ENCODE assay signal across 2 cellular contexts in the genomic region with DNA sequence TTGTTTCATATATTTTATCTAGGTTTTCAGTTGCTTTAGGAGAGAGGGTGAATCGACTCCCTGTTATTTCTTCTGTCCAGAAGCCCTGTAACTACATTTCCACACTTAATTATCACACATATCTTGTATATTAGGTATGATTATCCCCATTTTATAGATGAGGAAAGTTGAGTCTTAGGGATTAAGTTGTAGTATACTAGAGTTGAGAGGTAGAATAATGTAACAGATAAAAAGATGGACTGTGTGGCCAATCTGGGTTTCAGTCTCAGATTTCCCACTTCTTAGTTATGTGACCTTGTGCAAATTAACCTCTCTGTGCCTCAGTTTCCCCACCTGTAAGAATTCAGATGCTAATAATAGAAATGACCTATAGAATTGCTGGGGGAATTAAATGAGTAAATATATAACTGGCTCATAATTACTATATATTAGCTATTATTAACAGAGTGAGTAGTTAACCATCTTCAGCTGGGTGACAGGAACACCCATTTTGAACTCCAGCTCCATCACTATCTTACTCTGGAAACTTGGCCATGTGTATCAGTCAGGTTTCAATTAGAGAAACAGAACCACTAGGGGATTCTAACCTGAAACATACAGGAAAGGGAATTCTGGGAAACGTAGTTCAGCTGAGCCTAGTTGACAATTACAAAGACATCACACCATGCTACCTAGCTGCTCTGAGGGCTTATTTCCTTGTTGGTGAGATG.
A peak's percentile ranks its signal among the peaks of the same experiment; 100 is the strongest.
TF ChIP-seq lines count a peak whose summit lies in the region.

No MANE protein-coding gene starts in this region.

TF ChIP-seq in HepG2, 621 proteins besides CTCF, POLR2A, EP300 and RAD21:
- TF ChIP-seq THAP11 (CRISPR knock-in tag; IDR thresholded peaks at IDR 0.05), result peak; percentile 76
- TF ChIP-seq TBP (CRISPR knock-in tag; IDR thresholded peaks at IDR 0.05), result no peak
- TF ChIP-seq ZNF678 (CRISPR knock-in tag; IDR thresholded peaks at IDR 0.05), result no peak
- TF ChIP-seq ZNF143 (CRISPR knock-in tag; IDR thresholded peaks at IDR 0.05), result peak; percentile 69
- TF ChIP-seq, protein P1, sequence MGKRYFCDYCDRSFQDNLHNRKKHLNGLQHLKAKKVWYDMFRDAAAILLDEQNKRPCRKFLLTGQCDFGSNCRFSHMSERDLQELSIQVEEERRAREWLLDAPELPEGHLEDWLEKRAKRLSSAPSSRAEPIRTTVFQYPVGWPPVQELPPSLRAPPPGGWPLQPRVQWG (CRISPR knock-in tag; IDR thresholded peaks at IDR 0.05; ENCODE audit: borderline replicate concordance, low read depth), result no peak
- TF ChIP-seq ZNF629 (CRISPR knock-in tag; conservative IDR thresholded peaks at IDR 0.05), result peak; percentile 49

TF ChIP-seq in K562, 482 proteins besides CTCF, POLR2A, EP300 and RAD21 (continues in another document):
- TF ChIP-seq DIDO1 (tag; IDR thresholded peaks at IDR 0.05; ENCODE audit: low read depth) (no peak), CBFA2T3 (IDR thresholded peaks at IDR 0.05) (no peak), CHD2 (IDR thresholded peaks at IDR 0.05; ENCODE audit: low read depth, low read length) (no peak), PRPF4 (IDR thresholded peaks at IDR 0.05; ENCODE audit: insufficient read depth, low read depth, low read length, poor library complexity, severe bottlenecking) (no peak), ZNF143 (CRISPR knock-in tag; IDR thresholded peaks at IDR 0.05) (peak; percentile 81), ZNF224 (CRISPR knock-in tag; IDR thresholded peaks at IDR 0.05) (no peak), ZKSCAN8 (CRISPR knock-in tag; IDR thresholded peaks at IDR 0.05) (no peak), NR2C1 (IDR thresholded peaks at IDR 0.05) (no peak), NR2C1 (tag; IDR thresholded peaks at IDR 0.05) (peak; percentile 46; the same call in 1 of the 2 replicates), GTF2E2 (tag; IDR thresholded peaks at IDR 0.05) (no peak), FOSL1 (tag; conservative IDR thresholded peaks at IDR 0.05) (no peak), TRIM28 (IDR thresholded peaks at IDR 0.05) (no peak), POLR2AphosphoS2 (IDR thresholded peaks at IDR 0.05; ENCODE audit: low read length) (no peak), NUFIP1 (IDR thresholded peaks at IDR 0.05; ENCODE audit: partially characterized antibody) (no peak), PHB2 (IDR thresholded peaks at IDR 0.05; ENCODE audit: low read depth) (no peak), EGR1 (conservative IDR thresholded peaks at IDR 0.05) (no peak), TEAD4 (IDR thresholded peaks at IDR 0.05; ENCODE audit: low read length) (no peak), TEAD4 (CRISPR knock-in tag; IDR thresholded peaks at IDR 0.05; ENCODE audit: borderline replicate concordance) (no peak), ZNF583 (CRISPR knock-in tag; IDR thresholded peaks at IDR 0.05) (no peak), TAL1 (IDR thresholded peaks at IDR 0.05) (no peak), GABPB2 (CRISPR knock-in tag; conservative IDR thresholded peaks at IDR 0.05) (no peak), ESRRA (IDR thresholded peaks at IDR 0.05; ENCODE audit: borderline replicate concordance, low read depth) (no peak), HMG20B (CRISPR knock-in tag; IDR thresholded peaks at IDR 0.05) (no peak), ZNF12 (CRISPR knock-in tag; IDR thresholded peaks at IDR 0.05) (no peak), CHD1 (IDR thresholded peaks at IDR 0.05; ENCODE audit: low read length) (no peak), SAFB (IDR thresholded peaks at IDR 0.05; ENCODE audit: borderline replicate concordance, low read depth, low read length) (no peak), HSF4 (CRISPR knock-in tag; IDR thresholded peaks at IDR 0.05; ENCODE audit: borderline replicate concordance) (no peak), HCFC1 (IDR thresholded peaks at IDR 0.05; ENCODE audit: low read depth, low read length) (peak; percentile 86), FOXM1 (IDR thresholded peaks at IDR 0.05; ENCODE audit: low read depth) (no peak), FOXM1 (CRISPR knock-in tag; IDR thresholded peaks at IDR 0.05; ENCODE audit: low read depth) (no peak), NRF1 (conservative IDR thresholded peaks at IDR 0.05 in 1 of 2, IDR thresholded peaks at IDR 0.05 in 1 of 2) (no peak), GATAD2B (IDR thresholded peaks at IDR 0.05; ENCODE audit: borderline replicate concordance) (no peak), ZNF707 (CRISPR knock-in tag; conservative IDR thresholded peaks at IDR 0.05) (no peak), ZNF311 (CRISPR knock-in tag; IDR thresholded peaks at IDR 0.05) (no peak), ADNP (tag; IDR thresholded peaks at IDR 0.05) (peak; percentile 63; the same call in 1 of the 2 replicates), RBM25 (IDR thresholded peaks at IDR 0.05; ENCODE audit: low read depth, low read length, severe bottlenecking) (peak; percentile 91), ZNF79 (CRISPR knock-in tag; IDR thresholded peaks at IDR 0.05; ENCODE audit: low read depth) (no peak), SMC3 (conservative IDR thresholded peaks at IDR 0.05; ENCODE audit: insufficient read depth, low read depth, low read length) (no peak), SP2 (IDR thresholded peaks at IDR 0.05; ENCODE audit: extremely low read depth, low read depth, low read length, poor library complexity, severe bottlenecking) (no peak), BHLHE40 (IDR thresholded peaks at IDR 0.05; ENCODE audit: low read length) (no peak), TEAD2 (tag; IDR thresholded peaks at IDR 0.05) (no peak), POLR3G (IDR thresholded peaks at IDR 0.05; ENCODE audit: extremely low read depth, insufficient read length, insufficient replicate concordance) (no peak), MEIS2 (IDR thresholded peaks at IDR 0.05; ENCODE audit: partially characterized antibody) (no peak), SLC30A9 (CRISPR knock-in tag; IDR thresholded peaks at IDR 0.05) (no peak), SIX5 (IDR thresholded peaks at IDR 0.05; ENCODE audit: borderline replicate concordance in 1 of 2, insufficient read depth in 1 of 2, low read depth in 1 of 2, low read length in 2 of 2) (peak; percentile 50 to 55; a peak in 3 of 4 replicates), ZNF253 (CRISPR knock-in tag; conservative IDR thresholded peaks at IDR 0.05) (no peak), ETS2 (tag; IDR thresholded peaks at IDR 0.05; ENCODE audit: borderline replicate concordance, poor library complexity, severe bottlenecking) (no peak), MYBL2 (IDR thresholded peaks at IDR 0.05; ENCODE audit: low read depth) (no peak), MYBL2 (CRISPR knock-in tag; IDR thresholded peaks at IDR 0.05; ENCODE audit: borderline replicate concordance) (no peak), CBX8 (IDR thresholded peaks at IDR 0.05; ENCODE audit: borderline replicate concordance, extremely low read depth, low read depth, low read length, poor library complexity, severe bottlenecking) (no peak), CAMTA2 (CRISPR knock-in tag; conservative IDR thresholded peaks at IDR 0.05) (no peak), ELF2 (CRISPR knock-in tag; IDR thresholded peaks at IDR 0.05) (no peak)
- TF ChIP-seq, protein P2, sequence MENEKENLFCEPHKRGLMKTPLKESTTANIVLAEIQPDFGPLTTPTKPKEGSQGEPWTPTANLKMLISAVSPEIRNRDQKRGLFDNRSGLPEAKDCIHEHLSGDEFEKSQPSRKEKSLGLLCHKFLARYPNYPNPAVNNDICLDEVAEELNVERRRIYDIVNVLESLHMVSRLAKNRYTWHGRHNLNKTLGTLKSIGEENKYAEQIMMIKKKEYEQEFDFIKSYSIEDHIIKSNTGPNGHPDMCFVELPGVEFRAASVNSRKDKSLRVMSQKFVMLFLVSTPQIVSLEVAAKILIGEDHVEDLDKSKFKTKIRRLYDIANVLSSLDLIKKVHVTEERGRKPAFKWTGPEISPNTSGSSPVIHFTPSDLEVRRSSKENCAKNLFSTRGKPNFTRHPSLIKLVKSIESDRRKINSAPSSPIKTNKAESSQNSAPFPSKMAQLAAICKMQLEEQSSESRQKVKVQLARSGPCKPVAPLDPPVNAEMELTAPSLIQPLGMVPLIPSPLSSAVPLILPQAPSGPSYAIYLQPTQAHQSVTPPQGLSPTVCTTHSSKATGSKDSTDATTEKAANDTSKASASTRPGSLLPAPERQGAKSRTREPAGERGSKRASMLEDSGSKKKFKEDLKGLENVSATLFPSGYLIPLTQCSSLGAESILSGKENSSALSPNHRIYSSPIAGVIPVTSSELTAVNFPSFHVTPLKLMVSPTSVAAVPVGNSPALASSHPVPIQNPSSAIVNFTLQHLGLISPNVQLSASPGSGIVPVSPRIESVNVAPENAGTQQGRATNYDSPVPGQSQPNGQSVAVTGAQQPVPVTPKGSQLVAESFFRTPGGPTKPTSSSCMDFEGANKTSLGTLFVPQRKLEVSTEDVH (IDR thresholded peaks at IDR 0.05; ENCODE audit: low read depth, partially characterized antibody), result no peak
- TF ChIP-seq, protein P3, sequence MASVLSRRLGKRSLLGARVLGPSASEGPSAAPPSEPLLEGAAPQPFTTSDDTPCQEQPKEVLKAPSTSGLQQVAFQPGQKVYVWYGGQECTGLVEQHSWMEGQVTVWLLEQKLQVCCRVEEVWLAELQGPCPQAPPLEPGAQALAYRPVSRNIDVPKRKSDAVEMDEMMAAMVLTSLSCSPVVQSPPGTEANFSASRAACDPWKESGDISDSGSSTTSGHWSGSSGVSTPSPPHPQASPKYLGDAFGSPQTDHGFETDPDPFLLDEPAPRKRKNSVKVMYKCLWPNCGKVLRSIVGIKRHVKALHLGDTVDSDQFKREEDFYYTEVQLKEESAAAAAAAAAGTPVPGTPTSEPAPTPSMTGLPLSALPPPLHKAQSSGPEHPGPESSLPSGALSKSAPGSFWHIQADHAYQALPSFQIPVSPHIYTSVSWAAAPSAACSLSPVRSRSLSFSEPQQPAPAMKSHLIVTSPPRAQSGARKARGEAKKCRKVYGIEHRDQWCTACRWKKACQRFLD (CRISPR knock-in tag; IDR thresholded peaks at IDR 0.05), result no peak
- TF ChIP-seq, protein P4, sequence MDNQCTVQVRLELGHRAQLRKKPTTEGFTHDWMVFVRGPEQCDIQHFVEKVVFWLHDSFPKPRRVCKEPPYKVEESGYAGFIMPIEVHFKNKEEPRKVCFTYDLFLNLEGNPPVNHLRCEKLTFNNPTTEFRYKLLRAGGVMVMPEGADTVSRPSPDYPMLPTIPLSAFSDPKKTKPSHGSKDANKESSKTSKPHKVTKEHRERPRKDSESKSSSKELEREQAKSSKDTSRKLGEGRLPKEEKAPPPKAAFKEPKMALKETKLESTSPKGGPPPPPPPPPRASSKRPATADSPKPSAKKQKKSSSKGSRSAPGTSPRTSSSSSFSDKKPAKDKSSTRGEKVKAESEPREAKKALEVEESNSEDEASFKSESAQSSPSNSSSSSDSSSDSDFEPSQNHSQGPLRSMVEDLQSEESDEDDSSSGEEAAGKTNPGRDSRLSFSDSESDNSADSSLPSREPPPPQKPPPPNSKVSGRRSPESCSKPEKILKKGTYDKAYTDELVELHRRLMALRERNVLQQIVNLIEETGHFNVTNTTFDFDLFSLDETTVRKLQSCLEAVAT (IDR thresholded peaks at IDR 0.05), result no peak
- TF ChIP-seq, protein P5, sequence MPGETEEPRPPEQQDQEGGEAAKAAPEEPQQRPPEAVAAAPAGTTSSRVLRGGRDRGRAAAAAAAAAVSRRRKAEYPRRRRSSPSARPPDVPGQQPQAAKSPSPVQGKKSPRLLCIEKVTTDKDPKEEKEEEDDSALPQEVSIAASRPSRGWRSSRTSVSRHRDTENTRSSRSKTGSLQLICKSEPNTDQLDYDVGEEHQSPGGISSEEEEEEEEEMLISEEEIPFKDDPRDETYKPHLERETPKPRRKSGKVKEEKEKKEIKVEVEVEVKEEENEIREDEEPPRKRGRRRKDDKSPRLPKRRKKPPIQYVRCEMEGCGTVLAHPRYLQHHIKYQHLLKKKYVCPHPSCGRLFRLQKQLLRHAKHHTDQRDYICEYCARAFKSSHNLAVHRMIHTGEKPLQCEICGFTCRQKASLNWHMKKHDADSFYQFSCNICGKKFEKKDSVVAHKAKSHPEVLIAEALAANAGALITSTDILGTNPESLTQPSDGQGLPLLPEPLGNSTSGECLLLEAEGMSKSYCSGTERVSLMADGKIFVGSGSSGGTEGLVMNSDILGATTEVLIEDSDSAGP (CRISPR knock-in tag; IDR thresholded peaks at IDR 0.05), result no peak
- TF ChIP-seq, protein P6, sequence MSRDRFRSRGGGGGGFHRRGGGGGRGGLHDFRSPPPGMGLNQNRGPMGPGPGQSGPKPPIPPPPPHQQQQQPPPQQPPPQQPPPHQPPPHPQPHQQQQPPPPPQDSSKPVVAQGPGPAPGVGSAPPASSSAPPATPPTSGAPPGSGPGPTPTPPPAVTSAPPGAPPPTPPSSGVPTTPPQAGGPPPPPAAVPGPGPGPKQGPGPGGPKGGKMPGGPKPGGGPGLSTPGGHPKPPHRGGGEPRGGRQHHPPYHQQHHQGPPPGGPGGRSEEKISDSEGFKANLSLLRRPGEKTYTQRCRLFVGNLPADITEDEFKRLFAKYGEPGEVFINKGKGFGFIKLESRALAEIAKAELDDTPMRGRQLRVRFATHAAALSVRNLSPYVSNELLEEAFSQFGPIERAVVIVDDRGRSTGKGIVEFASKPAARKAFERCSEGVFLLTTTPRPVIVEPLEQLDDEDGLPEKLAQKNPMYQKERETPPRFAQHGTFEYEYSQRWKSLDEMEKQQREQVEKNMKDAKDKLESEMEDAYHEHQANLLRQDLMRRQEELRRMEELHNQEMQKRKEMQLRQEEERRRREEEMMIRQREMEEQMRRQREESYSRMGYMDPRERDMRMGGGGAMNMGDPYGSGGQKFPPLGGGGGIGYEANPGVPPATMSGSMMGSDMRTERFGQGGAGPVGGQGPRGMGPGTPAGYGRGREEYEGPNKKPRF (IDR thresholded peaks at IDR 0.05; ENCODE audit: low read depth, low read length), result no peak
- TF ChIP-seq, protein P7, sequence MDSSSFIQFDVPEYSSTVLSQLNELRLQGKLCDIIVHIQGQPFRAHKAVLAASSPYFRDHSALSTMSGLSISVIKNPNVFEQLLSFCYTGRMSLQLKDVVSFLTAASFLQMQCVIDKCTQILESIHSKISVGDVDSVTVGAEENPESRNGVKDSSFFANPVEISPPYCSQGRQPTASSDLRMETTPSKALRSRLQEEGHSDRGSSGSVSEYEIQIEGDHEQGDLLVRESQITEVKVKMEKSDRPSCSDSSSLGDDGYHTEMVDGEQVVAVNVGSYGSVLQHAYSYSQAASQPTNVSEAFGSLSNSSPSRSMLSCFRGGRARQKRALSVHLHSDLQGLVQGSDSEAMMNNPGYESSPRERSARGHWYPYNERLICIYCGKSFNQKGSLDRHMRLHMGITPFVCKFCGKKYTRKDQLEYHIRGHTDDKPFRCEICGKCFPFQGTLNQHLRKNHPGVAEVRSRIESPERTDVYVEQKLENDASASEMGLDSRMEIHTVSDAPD (CRISPR knock-in tag; IDR thresholded peaks at IDR 0.05), result no peak
- TF ChIP-seq, protein P8, sequence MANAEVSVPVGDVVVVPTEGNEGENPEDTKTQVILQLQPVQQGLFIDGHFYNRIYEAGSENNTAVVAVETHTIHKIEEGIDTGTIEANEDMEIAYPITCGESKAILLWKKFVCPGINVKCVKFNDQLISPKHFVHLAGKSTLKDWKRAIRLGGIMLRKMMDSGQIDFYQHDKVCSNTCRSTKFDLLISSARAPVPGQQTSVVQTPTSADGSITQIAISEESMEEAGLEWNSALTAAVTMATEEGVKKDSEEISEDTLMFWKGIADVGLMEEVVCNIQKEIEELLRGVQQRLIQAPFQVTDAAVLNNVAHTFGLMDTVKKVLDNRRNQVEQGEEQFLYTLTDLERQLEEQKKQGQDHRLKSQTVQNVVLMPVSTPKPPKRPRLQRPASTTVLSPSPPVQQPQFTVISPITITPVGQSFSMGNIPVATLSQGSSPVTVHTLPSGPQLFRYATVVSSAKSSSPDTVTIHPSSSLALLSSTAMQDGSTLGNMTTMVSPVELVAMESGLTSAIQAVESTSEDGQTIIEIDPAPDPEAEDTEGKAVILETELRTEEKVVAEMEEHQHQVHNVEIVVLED (CRISPR knock-in tag; IDR thresholded peaks at IDR 0.05), result no peak
